In genomic region chr18:69400253-69400975, GRCh38 we compare ENCODE assay signal across 8 cellular contexts. TPM values are rescaled to one million over a fixed set of nuclear protein-coding genes. Genes with fewer than 3 reads are reported as not detected.
DNase-seq lines count a peak whose midpoint lies in the region; ATAC-seq and TF ChIP-seq lines count a peak whose summit lies in the region.

Gene DOK6, plus strand, starts transcription at chr18:69400888.

- no peak within 1 kb of the TSS for H3K27ac Mint-ChIP-seq in activated T-helper 17 cell treated with anti-CD3 and anti-CD28 coated beads, Interleukin-2, amount 50 U/mL, for 72 hours
- H3K27ac Mint-ChIP-seq in neural progenitor cell: peak within 1 kb of the TSS; percentile 78

- peak within 1 kb of the TSS; percentile 49 for H3K4me3 Mint-ChIP-seq in activated T-helper 17 cell treated with anti-CD3 and anti-CD28 coated beads, Interleukin-2, amount 50 U/mL, for 72 hours
- peak within 1 kb of the TSS; percentile 94 for H3K4me3 Mint-ChIP-seq in neural progenitor cell

- H3K4me3 ChIP-seq in gastroesophageal sphincter (peak within 1 kb of the TSS; percentile 38 to 61), neural progenitor cell (peak within 1 kb of the TSS; percentile 84)

- H3K79me2 ChIP-seq in neural progenitor cell (ENCODE audit: low read depth): no peaks in the 10 kb centered on the region

- peak; percentile 4 for DNase-seq in EL
- peak; percentile 59 for DNase-seq in NCI-H1694 (lab: John Stamatoyannopoulos, UW)
- peak; percentile 93 for DNase-seq in neural progenitor cell (ENCODE audit: low spot score)
- DNase-seq in stimulated activated CD8-positive, alpha-beta memory T cell treated with anti-CD3 and anti-CD28 coated beads, Interleukin-4, amount 100 ng/mL, for 48 hours: no peak

- H3K27me3 ChIP-seq in gastroesophageal sphincter (peaks cover 36% of the 10 kb centered on the region), neural progenitor cell (peaks cover 70% of the 10 kb centered on the region)

- no peaks in the 10 kb centered on the region for H3K36me3 ChIP-seq in gastroesophageal sphincter
- no peaks in the 10 kb centered on the region for H3K36me3 ChIP-seq in neural progenitor cell

- no peak for TF ChIP-seq EP300 in gastroesophageal sphincter (IDR thresholded peaks at IDR 0.05)

- peaks cover 0 to 4% (median 0%) of the 10 kb centered on the region in 3 donors for H3K9me3 ChIP-seq in gastroesophageal sphincter
- H3K9me3 ChIP-seq in neural progenitor cell (ENCODE audit: low read depth): no peaks in the 10 kb centered on the region

- peaks cover 11% of the 10 kb centered on the region for H3F3A ChIP-seq in neural progenitor cell (ENCODE audit: low read depth)

- H2AFZ ChIP-seq in neural progenitor cell (replicated peaks): peak within 1 kb of the TSS; percentile 94

- no peak for ATAC-seq in activated T-helper 17 cell treated with anti-CD3 and anti-CD28 coated beads, Interleukin-2, amount 50 U/mL, for 72 hours (replicated peaks)
- ATAC-seq in gastroesophageal sphincter: peak; percentile 67
- ATAC-seq in GM19035 (IDR thresholded peaks at IDR 0.05; ENCODE audit: unreplicated experiment): no peak
- no peak for ATAC-seq in GM21381 (IDR thresholded peaks at IDR 0.05; ENCODE audit: unreplicated experiment)

- TF ChIP-seq CTCF in gastroesophageal sphincter (IDR thresholded peaks at IDR 0.05) (no peak), neural progenitor cell (IDR thresholded peaks at IDR 0.05) (no peak)

- H3K4me2 ChIP-seq in neural progenitor cell: peak within 1 kb of the TSS; percentile 99

- 0 to 3% methylated on average over 7 to 8 of the region's 79 CpGs for WGBS in gastroesophageal sphincter (ENCODE audit: low coverage in 1 of 2), 2 donors

- no peak for TF ChIP-seq POLR2A in gastroesophageal sphincter (IDR thresholded peaks at IDR 0.05)

- H3K27ac ChIP-seq in gastroesophageal sphincter (peak within 1 kb of the TSS in 3 of 4 donors; percentile 0 to 82 (median 72)), neural progenitor cell (no peak within 1 kb of the TSS)

- H3K9ac ChIP-seq in neural progenitor cell: no peak within 1 kb of the TSS

- H4K20me1 ChIP-seq in neural progenitor cell (ENCODE audit: low read depth): no peaks in the 10 kb centered on the region

- H3K9me3 Mint-ChIP-seq in activated T-helper 17 cell treated with anti-CD3 and anti-CD28 coated beads, Interleukin-2, amount 50 U/mL, for 72 hours: no peaks in the 10 kb centered on the region
- H3K9me3 Mint-ChIP-seq in neural progenitor cell: peaks cover 4% of the 10 kb centered on the region

- peaks cover 60% of the 10 kb centered on the region for H3K27me3 Mint-ChIP-seq in activated T-helper 17 cell treated with anti-CD3 and anti-CD28 coated beads, Interleukin-2, amount 50 U/mL, for 72 hours
- peaks cover 14% of the 10 kb centered on the region for H3K27me3 Mint-ChIP-seq in neural progenitor cell (ENCODE audit: insufficient read depth, low read depth)

- H3K4me1 Mint-ChIP-seq in activated T-helper 17 cell treated with anti-CD3 and anti-CD28 coated beads, Interleukin-2, amount 50 U/mL, for 72 hours: peaks cover 6% of the 10 kb centered on the region
- peaks cover 23% of the 10 kb centered on the region for H3K4me1 Mint-ChIP-seq in neural progenitor cell

- H3K4me1 ChIP-seq in gastroesophageal sphincter: peaks cover 0 to 19% (median 0%) of the 10 kb centered on the region in 3 donors
- peaks cover 16% of the 10 kb centered on the region for H3K4me1 ChIP-seq in neural progenitor cell

- no peaks in the 10 kb centered on the region for H3K36me3 Mint-ChIP-seq in activated T-helper 17 cell treated with anti-CD3 and anti-CD28 coated beads, Interleukin-2, amount 50 U/mL, for 72 hours (ENCODE audit: low read depth)
- no peaks in the 10 kb centered on the region for H3K36me3 Mint-ChIP-seq in neural progenitor cell

RNA-seq across cellular contexts. Expression of gene DOK6, which starts in this region (rescaled TPM):
- total RNA-seq in activated T-helper 17 cell treated with anti-CD3 and anti-CD28 coated beads, Interleukin-2, amount 50 U/mL, for 72 hours: not detected
- total RNA-seq in gastroesophageal sphincter (1 to 10 TPM in 3 of 4 donors, under 1 TPM in 1; 0.62 to 3.4 (median 2.7) TPM), neural progenitor cell (ENCODE audit: low replicate concordance) (0.43 TPM in 2 replicates)

Comparison
In these comparisons a context has a peak if more than half of its experiments do, and no peak if none do; other contexts are left out.
1. Peak in DNase-seq, H3K4me3 ChIP-seq and H3K4me2 ChIP-seq in neural progenitor cell; RNA of the gene not detected or under 1 TPM.